ENCODE assay signal across 8 cellular contexts in genomic region chr19:17245535-17245984, GRCh38. TPM values are rescaled to one million over a fixed set of nuclear protein-coding genes. Genes with fewer than 3 reads are reported as not detected.
DNase-seq lines count a peak whose midpoint lies in the region; ATAC-seq, FAIRE-seq and TF ChIP-seq lines count a peak whose summit lies in the region.

Gene NR2F6, minus strand, starts transcription at chr19:17245919. Its CDS starts 699 bp downstream, at chr19:17245220.

- SMC1A ChIA-PET in GM12878 (lab: Charles Lee; ENCODE audit: uncharacterized antibody, unreplicated experiment) = no interaction called here

- intact Hi-C loops in GM12878 (cut with micrococcal nuclease; ENCODE audit: unreplicated experiment) = no loop called here

- H3K4me1 ChIP-seq in DND-41 (ENCODE audit: insufficient read depth, low read length) (peaks cover 35% of the 10 kb centered on the region), GM12878 (ENCODE audit: control insufficient read depth, insufficient read depth, low read length) (peaks cover 14% of the 10 kb centered on the region), stomach smooth muscle (ENCODE audit: control insufficient read depth, insufficient read depth, low read length) (peaks cover 35% of the 10 kb centered on the region)

- DNase-seq in DND-41 = no peak
- DNase-seq in GM12878 (ENCODE audit: low read depth, low spot score) = no peak
- no peak for DNase-seq in kidney epithelial cell (ENCODE audit: low read depth)
- no peak for DNase-seq in hypothalamus (lab: John Stamatoyannopoulos, UW)
- DNase-seq in NCI-H2029 treated with DMSO at 0.1 percent for 48 hours (lab: John Stamatoyannopoulos, UW) = no peak
- no peak for DNase-seq in pons (ENCODE audit: low spot score)

- H3K27me3 ChIP-seq in DND-41 (ENCODE audit: insufficient read depth, low read length, poor library complexity) (no peaks in the 10 kb centered on the region), GM12878 (replicated peaks in 1 of 2; ENCODE audit: control insufficient read depth in 2 of 2, insufficient read depth in 2 of 2, low read length in 1 of 2) (no peaks in the 10 kb centered on the region), kidney epithelial cell (ENCODE audit: control insufficient read depth, insufficient read depth, low read length) (no peaks in the 10 kb centered on the region), stomach smooth muscle (ENCODE audit: control insufficient read depth in 1 of 2, insufficient read depth in 2 of 2, low read length in 2 of 2) (no peaks in the 10 kb centered on the region)

- peaks cover 8% of the 10 kb centered on the region for H4K20me1 ChIP-seq in DND-41 (ENCODE audit: insufficient read depth, low read length)
- no peaks in the 10 kb centered on the region for H4K20me1 ChIP-seq in GM12878 (ENCODE audit: control insufficient read depth, insufficient read depth)

- CTCF ChIA-PET in GM12878 (lab: Yijun Ruan, JAX) = no interaction called here

- peak within 1 kb of the TSS; percentile 96 for H2AFZ ChIP-seq in DND-41 (ENCODE audit: low read depth, low read length)
- H2AFZ ChIP-seq in GM12878 (ENCODE audit: control insufficient read depth, low read depth, low read length) = peak within 1 kb of the TSS; percentile 78

- H3K27ac ChIP-seq in DND-41 (ENCODE audit: low read length) (peak within 1 kb of the TSS; percentile 80), GM12878 (ENCODE audit: control insufficient read depth, insufficient read depth) (peak within 1 kb of the TSS; percentile 42), stomach smooth muscle (ENCODE audit: low read length) (peak within 1 kb of the TSS; percentile 71)

- peaks cover 31% of the 10 kb centered on the region for H3K79me2 ChIP-seq in DND-41 (ENCODE audit: insufficient read depth, low read length)
- H3K79me2 ChIP-seq in GM12878 (ENCODE audit: control insufficient read depth, insufficient read depth, low read length) = peaks cover 7% of the 10 kb centered on the region

- peak within 1 kb of the TSS; percentile 98 for H3K4me2 ChIP-seq in DND-41 (ENCODE audit: insufficient read depth, low read length)
- H3K4me2 ChIP-seq in GM12878 (ENCODE audit: control insufficient read depth, insufficient read depth) = peak within 1 kb of the TSS; percentile 81

- H3K4me3 ChIP-seq in DND-41 (ENCODE audit: low read depth in 1 of 2, low read length in 2 of 2) (peak within 1 kb of the TSS; percentile 34 to 92), GM12878 (peak within 1 kb of the TSS; percentile 70), kidney epithelial cell (ENCODE audit: low read depth, low read length) (peak within 1 kb of the TSS; percentile 95), stomach smooth muscle (ENCODE audit: low read length in 2 of 2) (peak within 1 kb of the TSS; percentile 79 to 88)

- FAIRE-seq in GM12878 (lab: Jason Lieb, UNC) = no peak

- POLR2A ChIA-PET in GM12878 (lab: Charles Lee) = interaction anchor here (1.4 kb wide), 1 partner anchor 11 kb away, joined by 3 read pairs; no protein-coding TSS in a partner anchor

- H3K9me3 ChIP-seq in DND-41 (ENCODE audit: insufficient read depth, low read length, severe bottlenecking) (no peaks in the 10 kb centered on the region), GM12878 (replicated peaks; ENCODE audit: control insufficient read depth, insufficient read depth, low read length) (no peaks in the 10 kb centered on the region), stomach smooth muscle (ENCODE audit: control insufficient read depth in 2 of 2, low read length in 2 of 2) (no peaks in the 10 kb centered on the region)

- RAD21 ChIA-PET in GM12878 (lab: Charles Lee; ENCODE audit: unreplicated experiment) = no interaction called here

- H3K36me3 ChIP-seq in DND-41 (ENCODE audit: insufficient read depth, low read length) = peaks cover 1% of the 10 kb centered on the region; the same call in 1 of the 2 replicates
- H3K36me3 ChIP-seq in GM12878 (ENCODE audit: control insufficient read depth in 2 of 2, insufficient read depth in 2 of 2, low read length in 1 of 2) = no peaks in the 10 kb centered on the region
- H3K36me3 ChIP-seq in kidney epithelial cell (ENCODE audit: control insufficient read depth, insufficient read depth, low read length) = no peaks in the 10 kb centered on the region
- peaks cover 0 to 5% of the 10 kb centered on the region in 2 donors for H3K36me3 ChIP-seq in stomach smooth muscle (ENCODE audit: control insufficient read depth in 2 of 2, insufficient read depth in 2 of 2, low read length in 2 of 2)

- no peak for TF ChIP-seq POLR2A in GM12878 (IDR thresholded peaks at IDR 0.05; ENCODE audit: low read depth, low read length)

- BruUV-seq in GM12878 (replicated peaks; lab: Mats Ljungman, UMichigan) = no TSS peak

- no peak for TF ChIP-seq EP300 in GM12878 (IDR thresholded peaks at IDR 0.05; ENCODE audit: borderline replicate concordance in 1 of 2, control insufficient read depth in 1 of 2, low read depth in 2 of 2, low read length in 2 of 2)

- ATAC-seq in DND-41 (ENCODE audit: insufficient read depth, low read depth) (no peak; the same call in 2 of the 3 replicates), HG03354 (IDR thresholded peaks at IDR 0.05; ENCODE audit: poor library complexity, severe bottlenecking, unreplicated experiment) (peak; percentile 17), GM12878 (no peak; the same call in 2 of the 3 replicates)

- TF ChIP-seq RAD21 in GM12878 (IDR thresholded peaks at IDR 0.05; ENCODE audit: insufficient read depth, low read depth, low read length) = no peak

- in situ Hi-C loops in GM12878 (cut with MboI) = no loop called here

- no CpG with 5 or more reads among the region's 72 CpGs for WGBS in GM12878 (ENCODE audit: insufficient coverage, insufficient replicate concordance, low lambda C conversion rate, missing lambda C conversion rate)

- TF ChIP-seq CTCF in DND-41 (IDR thresholded peaks at IDR 0.05; ENCODE audit: borderline replicate concordance, extremely low read depth, low read length, poor library complexity, severe bottlenecking) (no peak), GM12878 (IDR thresholded peaks at IDR 0.05 in 2 of 3, conservative IDR thresholded peaks at IDR 0.05 in 1 of 3; ENCODE audit: control insufficient read depth in 2 of 3, extremely low read depth in 1 of 3, insufficient read depth in 1 of 3, low read depth in 3 of 3, low read length in 3 of 3) (no peak), kidney epithelial cell (IDR thresholded peaks at IDR 0.05; ENCODE audit: insufficient read depth, low read length, poor library complexity, severe bottlenecking) (no peak)

- peak within 1 kb of the TSS; percentile 81 for H3K9ac ChIP-seq in DND-41 (ENCODE audit: low read depth, low read length)
- H3K9ac ChIP-seq in GM12878 (ENCODE audit: control insufficient read depth, insufficient read depth, low read length) = peak within 1 kb of the TSS; percentile 73
- H3K9ac ChIP-seq in stomach smooth muscle (ENCODE audit: low read length in 2 of 2) = peak within 1 kb of the TSS; percentile 74 to 78

TF ChIP-seq in GM12878, 131 proteins besides CTCF, POLR2A, EP300 and RAD21 (continues in another document):
- TF ChIP-seq YY1 (IDR thresholded peaks at IDR 0.05; ENCODE audit: low read depth, low read length) (peak; percentile 14; the same call in 1 of the 2 replicates), TCF12 (IDR thresholded peaks at IDR 0.05; ENCODE audit: low read depth, low read length) (no peak), CEBPZ (IDR thresholded peaks at IDR 0.05; ENCODE audit: low read depth, low read length) (no peak), SRF (IDR thresholded peaks at IDR 0.05; ENCODE audit: low read depth in 2 of 2, low read length in 2 of 2) (no peak), SMARCA5 (IDR thresholded peaks at IDR 0.05) (no peak), RFX5 (IDR thresholded peaks at IDR 0.05; ENCODE audit: low read depth, low read length) (no peak), HDAC2 (IDR thresholded peaks at IDR 0.05) (no peak), KAT2A (conservative IDR thresholded peaks at IDR 0.05; ENCODE audit: control insufficient read depth, low read depth, low read length) (no peak)

RNA-seq across cellular contexts. Expression of gene NR2F6, which starts in this region (rescaled TPM):
- total RNA-seq in GM12878 (2013; cell fraction: nucleolus; rRNA removed) = 4.8 and 4.9 TPM in 2 replicates
- total RNA-seq in GM12878 (2014; rRNA removed) (11.8 and 12.8 TPM in 2 replicates), GM12878 (2014; rRNA removed; fragmentation: Illumina TruSeq; extraction: Trizol) (2.3 and 2.7 TPM in 2 replicates), GM12878 (2021) (13.3 and 15.5 TPM in 2 replicates), kidney epithelial cell (89.4 and 107 TPM in 2 replicates)
- 0.62 TPM for polyA plus RNA-seq in GM12878 (2011; ENCODE audit: low read depth)
- polyA plus RNA-seq in GM12878 (2011; rRNA removed) (1.7 and 3.9 TPM in 2 replicates), GM12878 (2014; fragmentation: Illumina TruSeq; extraction: Trizol) (0.48 and 1.4 TPM in 2 replicates), GM12878 (2014; fragmentation: Nextera tagmentation; extraction: Ambion mirVana) (under 1 TPM; 0.18 to 0.75 TPM), GM12878 (2014; rRNA removed) (11.3 and 14.1 TPM in 2 replicates), GM12878 (2016; fragmentation: Nextera tagmentation; extraction: Ambion mirVana) (1 to 10 TPM; 8.4 to 8.6 TPM)
- polyA plus RNA-seq in GM12878 (2011; cell fraction: cytosol; rRNA removed) = 5.8 and 10.7 TPM in 2 replicates
- 7.8 and 12.0 TPM in 2 replicates for polyA plus RNA-seq in GM12878 (2011; cell fraction: nucleus; rRNA removed)
- 4.0 and 5.0 TPM in 2 replicates for polyA plus RNA-seq in GM12878 (2012)
- 2.1 and 3.1 TPM in 2 replicates for polyA minus RNA-seq in GM12878 (2011; rRNA and poly(A)+ RNA removed)
- polyA minus RNA-seq in GM12878 (2011; cell fraction: cytosol; rRNA and poly(A)+ RNA removed) = 6.3 and 6.9 TPM in 2 replicates
- 2.2 and 4.7 TPM in 2 replicates for polyA minus RNA-seq in GM12878 (2011; cell fraction: nucleus; rRNA and poly(A)+ RNA removed)
